ENCODE assay signal across 8 cellular contexts in genomic region chrX:46704767-46705386, GRCh38. TPM values are rescaled to one million over a fixed set of nuclear protein-coding genes. Genes with fewer than 3 reads are reported as not detected.
DNase-seq lines count a peak whose midpoint lies in the region; ATAC-seq and TF ChIP-seq lines count a peak whose summit lies in the region.

No MANE protein-coding gene starts in this region.

- H3K27me3 Mint-ChIP-seq in HFFc6 (ENCODE audit: insufficient read depth) (no peaks in the 10 kb centered on the region), neural progenitor cell (ENCODE audit: insufficient read depth, low read depth) (no peaks in the 10 kb centered on the region)

- H2AFZ ChIP-seq in neural progenitor cell (replicated peaks), result no peak overlapping the region

- TF ChIP-seq CTCF in HFFc6 (IDR thresholded peaks at IDR 0.05), result no peak
- TF ChIP-seq CTCF in epithelial cell of esophagus (IDR thresholded peaks at IDR 0.05; ENCODE audit: insufficient read depth, low read depth, low read length, missing control alignments), result no peak
- no peak for TF ChIP-seq CTCF in ovary (IDR thresholded peaks at IDR 0.05)
- no peak for TF ChIP-seq CTCF in neural progenitor cell (IDR thresholded peaks at IDR 0.05)

- WGBS in ovary, 3 donors, result 62 to 65% (median 64%) methylated on average over 3 of the region's 3 CpGs

- intact Hi-C loops in ovary (cut with DNase I), result no loop called here

- no peak overlapping the region for H3K4me3 ChIP-seq in epithelial cell of esophagus (ENCODE audit: low read length)
- no peak overlapping the region for H3K4me3 ChIP-seq in ovary
- no peak overlapping the region for H3K4me3 ChIP-seq in neural progenitor cell

- peak overlapping the region; percentile 68 for H3K27ac Mint-ChIP-seq in HFFc6
- H3K27ac Mint-ChIP-seq in neural progenitor cell, result no peak overlapping the region

- H3K9me3 Mint-ChIP-seq in HFFc6, result no peaks in the 10 kb centered on the region
- H3K9me3 Mint-ChIP-seq in neural progenitor cell, result no peaks in the 10 kb centered on the region

- H3K9me3 ChIP-seq in ovary (no peaks in the 10 kb centered on the region), neural progenitor cell (ENCODE audit: low read depth) (no peaks in the 10 kb centered on the region)

- H4K20me1 ChIP-seq in neural progenitor cell (ENCODE audit: low read depth), result no peaks in the 10 kb centered on the region

- peak; percentile 98 for ATAC-seq in GM18511 (IDR thresholded peaks at IDR 0.05; ENCODE audit: unreplicated experiment)

- H3K4me2 ChIP-seq in neural progenitor cell, result no peak overlapping the region

- no peak for TF ChIP-seq EP300 in ovary (IDR thresholded peaks at IDR 0.05)

- no peak overlapping the region for H3K27ac ChIP-seq in ovary
- no peak overlapping the region for H3K27ac ChIP-seq in neural progenitor cell

- H3K36me3 ChIP-seq in ovary (no peaks in the 10 kb centered on the region), neural progenitor cell (no peaks in the 10 kb centered on the region)

- H3K27me3 ChIP-seq in ovary (no peaks in the 10 kb centered on the region), neural progenitor cell (no peaks in the 10 kb centered on the region)

- H3K4me3 Mint-ChIP-seq in HFFc6, result no peak overlapping the region
- no peak overlapping the region for H3K4me3 Mint-ChIP-seq in neural progenitor cell

- H3K36me3 Mint-ChIP-seq in HFFc6 (ENCODE audit: low read depth), result peaks cover 7% of the 10 kb centered on the region; the same call in 1 of the 2 replicates
- no peaks in the 10 kb centered on the region for H3K36me3 Mint-ChIP-seq in neural progenitor cell

- no peaks in the 10 kb centered on the region for H3F3A ChIP-seq in neural progenitor cell (ENCODE audit: low read depth)

- H3K4me1 ChIP-seq in ovary (ENCODE audit: insufficient read depth), result no peaks in the 10 kb centered on the region
- H3K4me1 ChIP-seq in neural progenitor cell, result no peaks in the 10 kb centered on the region

- no peaks in the 10 kb centered on the region for H3K79me2 ChIP-seq in neural progenitor cell (ENCODE audit: low read depth)

- peak; percentile 21 for DNase-seq in HFFc6
- peak; percentile 86 for DNase-seq in OCI-M1 (lab: John Stamatoyannopoulos, UW)
- DNase-seq in epithelial cell of esophagus (ENCODE audit: low read depth), result peak; percentile 60
- DNase-seq in GM19240 (ENCODE audit: insufficient read length, low spot score), result no peak
- DNase-seq in ovary, result no peak
- no peak for DNase-seq in neural progenitor cell (ENCODE audit: low spot score)
- no peak for DNase-seq in activated gamma-delta T cell (lab: John Stamatoyannopoulos, UW)

- H3K4me1 Mint-ChIP-seq in HFFc6 (ENCODE audit: low read depth) (peaks cover 24% of the 10 kb centered on the region), neural progenitor cell (no peaks in the 10 kb centered on the region)

- no peak for TF ChIP-seq POLR2A in ovary (IDR thresholded peaks at IDR 0.05)

- H3K9ac ChIP-seq in neural progenitor cell, result no peak overlapping the region

RNA-seq across cellular contexts. Expression of gene SLC9A7, which starts 54.0 kb away (rescaled TPM):
- 10 to 100 TPM; 41.8 to 54.1 (median 45.7) TPM for total RNA-seq in HFFc6 (2021; fragmentation: NEBNext Ultra II Directional; extraction: Animal tissue kit (Norgen Biotek cat#: 25700))
- total RNA-seq in ovary (10 to 100 TPM in 4 of 7 donors, 1 to 10 TPM in 3; 7.9 to 22.3 (median 10.8) TPM), neural progenitor cell (ENCODE audit: low replicate concordance) (3.4 and 3.5 TPM in 2 replicates)
- 1 to 10 TPM; 2.2 to 6.1 TPM for polyA plus RNA-seq in ovary

Comparison
In these comparisons a context has a peak if more than half of its experiments do, and no peak if none do; other contexts are left out.
1. DNase-seq: peak in HFFc6 (single experiment), OCI-M1 (single experiment) and epithelial cell of esophagus (single experiment); none in GM19240 (single experiment), ovary (0 of 5), neural progenitor cell (single experiment) and activated gamma-delta T cell (single experiment).